In genomic region chr7:65896279-65896678, GRCh38 we compare ENCODE assay signal across 21 cellular contexts.
"Had no signal": no experiment of that assay in that cellular context is flagged by ENCODE, and none has a peak within 500 bp of the region (broad histone marks: within the 10 kb centered on the region; RNA-seq: fewer than 3 reads in every experiment).

No MANE protein-coding gene starts in this region.

- H3K27ac ChIP-seq: colonic mucosa, esophagus muscularis mucosa, foreskin keratinocyte, gastroesophageal sphincter, heart left ventricle, hepatocyte, left lung, lower lobe of right lung had no signal

- ATAC-seq: foreskin keratinocyte, gastroesophageal sphincter, heart left ventricle, left cardiac atrium, left lung, left ventricle myocardium superior, lower lobe of right lung, mucosa of descending colon had no signal

- H3K36me3 ChIP-seq: colonic mucosa, esophagus muscularis mucosa, gastroesophageal sphincter, heart left ventricle, lower lobe of right lung had no signal

- H3K4me3 Mint-ChIP-seq: dendritic cell treated with granulocyte-macrophage colony-stimulating factor and Interleukin-4, amounts not matched to agents 40 ng/mL and 50 ng/mL, for 4 days; mesothelial cell of epicardium; naive B cell had no signal

- H3K27ac Mint-ChIP-seq: dendritic cell treated with granulocyte-macrophage colony-stimulating factor and Interleukin-4, amounts not matched to agents 40 ng/mL and 50 ng/mL, for 4 days; mesothelial cell of epicardium had no signal

- FAIRE-seq: frontal cortex, islet of Langerhans, keratinocyte had no signal

- H3K27me3 Mint-ChIP-seq: dendritic cell treated with granulocyte-macrophage colony-stimulating factor and Interleukin-4, amounts not matched to agents 40 ng/mL and 50 ng/mL, for 4 days; naive B cell had no signal

- DNase-seq: colonic mucosa; cortex of kidney; effector memory CD4-positive, alpha-beta T cell; foreskin keratinocyte; heart left ventricle; hypothalamus; left cardiac atrium; left lung; left ventricle myocardium superior; lower lobe of right lung; mesenchymal stem cell; mucosa of descending colon; naive B cell had no signal

- H3K4me2 ChIP-seq: hepatocyte had no signal

- H2AFZ ChIP-seq: hepatocyte had no signal

- H3K4me1 Mint-ChIP-seq: mesothelial cell of epicardium had no signal

- H3K4me3 ChIP-seq: colonic mucosa, esophagus muscularis mucosa, gastroesophageal sphincter, heart left ventricle, hepatocyte, left lung, lower lobe of right lung, mucosa of descending colon had no signal

- H3K9me3 ChIP-seq: colonic mucosa, esophagus muscularis mucosa, gastroesophageal sphincter, heart left ventricle, left lung, lower lobe of right lung, mucosa of descending colon had no signal

- H3K4me1 ChIP-seq: colonic mucosa, foreskin keratinocyte, left lung had no signal

- H3K27me3 ChIP-seq: colonic mucosa, esophagus muscularis mucosa, foreskin keratinocyte, gastroesophageal sphincter, heart left ventricle, hepatocyte, left lung had no signal
